8 cellular contexts compared by ENCODE assay signal in the genomic region with DNA sequence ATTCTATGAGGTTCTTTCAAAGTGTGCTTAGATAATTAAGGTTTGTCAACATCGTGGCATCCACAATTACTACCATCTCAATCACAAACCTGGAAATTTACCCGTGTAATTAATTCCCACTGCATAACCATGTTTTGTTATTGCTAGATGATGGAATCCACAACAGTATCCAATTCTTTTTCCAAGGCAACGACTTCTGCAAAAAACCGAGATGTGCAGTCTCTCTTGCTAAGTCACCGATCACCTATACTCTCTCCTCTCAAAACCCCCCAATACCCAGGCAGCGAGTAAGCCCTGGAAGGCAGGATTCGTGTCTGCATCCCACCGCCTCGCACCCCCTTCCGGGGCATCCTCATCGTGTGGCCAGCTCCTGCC. TPM values are rescaled to one million over a fixed set of nuclear protein-coding genes. Genes with fewer than 3 reads are reported as not detected.
DNase-seq lines count a peak whose midpoint lies in the region; ATAC-seq and TF ChIP-seq lines count a peak whose summit lies in the region.

No MANE protein-coding gene starts in this region.

- peaks cover 34% of the 10 kb centered on the region for H3K4me1 ChIP-seq in KMS-11 (ENCODE audit: low read depth, poor library complexity, severe bottlenecking)
- H3K4me1 ChIP-seq in naive thymus-derived CD4-positive, alpha-beta T cell (ENCODE audit: control insufficient read depth in 2 of 2, insufficient read depth in 2 of 2, low read length in 2 of 2) = peaks cover 36 to 37% of the 10 kb centered on the region in 2 donors

- H3K79me2 ChIP-seq in KMS-11 (ENCODE audit: insufficient read depth, low read depth) = peaks cover 43% of the 10 kb centered on the region

- peak overlapping the region; percentile 97 for H3K9ac ChIP-seq in KMS-11

- peak overlapping the region; percentile 83 to 92 (median 90) for H3K4me3 Mint-ChIP-seq in naive thymus-derived CD4-positive, alpha-beta T cell

- no peaks in the 10 kb centered on the region for H3K9me3 Mint-ChIP-seq in naive thymus-derived CD4-positive, alpha-beta T cell

- POLR2A ChIA-PET in naive thymus-derived CD4-positive, alpha-beta T cell (lab: Charles Lee) = interaction anchor here (0.7 to 3.3 kb wide), 9 partner anchors 10 to 900 kb away, joined by 3 to 32 read pairs (median 10); a partner anchor contains a TSS

- no peaks in the 10 kb centered on the region for H3K9me3 ChIP-seq in naive thymus-derived CD4-positive, alpha-beta T cell (ENCODE audit: control insufficient read depth in 2 of 3, low read length in 3 of 3)

- intact Hi-C loops in naive thymus-derived CD4-positive, alpha-beta T cell (cut with micrococcal nuclease) = loop anchor here (5.0 to 10.0 kb wide), 4 partner anchors 481 to 1744 kb away; a partner anchor contains a TSS

- CTCF ChIA-PET in naive thymus-derived CD4-positive, alpha-beta T cell (lab: Charles Lee) = interaction anchor here (0.6 kb wide), 1 partner anchor 106 kb away, joined by 4 read pairs; no protein-coding TSS in a partner anchor

- no peaks in the 10 kb centered on the region for H3K27me3 Mint-ChIP-seq in naive thymus-derived CD4-positive, alpha-beta T cell

- H3K36me3 Mint-ChIP-seq in naive thymus-derived CD4-positive, alpha-beta T cell = peaks cover 0 to 15% (median 5%) of the 10 kb centered on the region in 5 donors

- no peaks in the 10 kb centered on the region for H3K36me3 ChIP-seq in KMS-11 (ENCODE audit: insufficient read depth)
- H3K36me3 ChIP-seq in naive thymus-derived CD4-positive, alpha-beta T cell (ENCODE audit: control insufficient read depth in 2 of 3, insufficient read depth in 3 of 3, low read length in 3 of 3) = peaks cover 0 to 6% (median 0%) of the 10 kb centered on the region in 3 experiments

- H3K27me3 ChIP-seq in KMS-11 (ENCODE audit: insufficient read depth, low read depth) = no peaks in the 10 kb centered on the region
- H3K27me3 ChIP-seq in naive thymus-derived CD4-positive, alpha-beta T cell (ENCODE audit: control insufficient read depth in 2 of 2, insufficient read depth in 2 of 2, low read length in 2 of 2) = no peaks in the 10 kb centered on the region

- H3K27ac Mint-ChIP-seq in naive thymus-derived CD4-positive, alpha-beta T cell = peak overlapping the region; percentile 81 to 91 (median 90)

- H3K4me3 ChIP-seq in GM12864 (ENCODE audit: low read depth, low read length) (peak overlapping the region; percentile 100), KMS-11 (IDR thresholded peaks at IDR 0.05; ENCODE audit: insufficient read depth, low read depth, low read length) (peak overlapping the region; percentile 59)
- peak overlapping the region; percentile 87 for H3K4me3 ChIP-seq in naive thymus-derived CD4-positive, alpha-beta T cell (ENCODE audit: low read length)

- peak overlapping the region; percentile 69 for H3K27ac ChIP-seq in KMS-11
- peak overlapping the region; percentile 83 for H3K27ac ChIP-seq in caudate nucleus (ENCODE audit: low read depth, low read length)
- H3K27ac ChIP-seq in naive thymus-derived CD4-positive, alpha-beta T cell (ENCODE audit: low read depth, low read length) = peak overlapping the region; percentile 99

- peaks cover 37% of the 10 kb centered on the region for H4K20me1 ChIP-seq in KMS-11 (ENCODE audit: insufficient read depth)

- no peak for ATAC-seq in naive thymus-derived CD4-positive, alpha-beta T cell
- ATAC-seq in GM21381 (IDR thresholded peaks at IDR 0.05; ENCODE audit: unreplicated experiment) (no peak), GM21360 (IDR thresholded peaks at IDR 0.05; ENCODE audit: unreplicated experiment) (no peak)

- no peak for DNase-seq in GM12864 (ENCODE audit: low read depth)
- no peak for DNase-seq in caudate nucleus (lab: John Stamatoyannopoulos, UW)
- no peak for DNase-seq in naive thymus-derived CD4-positive, alpha-beta T cell
- DNase-seq in ecto neural progenitor cell (ENCODE audit: low spot score) = no peak
- DNase-seq in SW480 (ENCODE audit: low spot score) = no peak

- no peak for TF ChIP-seq CTCF in GM12864 (IDR thresholded peaks at IDR 0.05; ENCODE audit: low read depth, low read length, missing control alignments)
- TF ChIP-seq CTCF in KMS-11 (conservative IDR thresholded peaks at IDR 0.05; ENCODE audit: low read depth, low read length) = no peak

- peak overlapping the region; percentile 91 for H2AFZ ChIP-seq in KMS-11 (ENCODE audit: low read depth)

- peaks cover 26 to 52% (median 41%) of the 10 kb centered on the region in 7 donors for H3K4me1 Mint-ChIP-seq in naive thymus-derived CD4-positive, alpha-beta T cell

- peak overlapping the region; percentile 88 for H3K4me2 ChIP-seq in KMS-11

RNA-seq across cellular contexts. Expression of a gene that starts 0.7 kb away (rescaled TPM):
- total RNA-seq in naive thymus-derived CD4-positive, alpha-beta T cell = 100 to 1,000 TPM; 163 to 284 (median 223) TPM
- polyA plus RNA-seq in naive thymus-derived CD4-positive, alpha-beta T cell = 100 to 1,000 TPM; 256 to 280 TPM

RNA-seq across cellular contexts. Expression of a gene that starts 36.3 kb away (rescaled TPM):
- total RNA-seq in naive thymus-derived CD4-positive, alpha-beta T cell = 10 to 100 TPM in 3 of 5 experiments, 1 to 10 TPM in 2; 2.6 to 67.0 (median 10.5) TPM
- polyA plus RNA-seq in naive thymus-derived CD4-positive, alpha-beta T cell = 1 to 10 TPM in 1 of 2 donors, under 1 TPM in 1; 0.69 to 1.5 TPM
